In genomic region chr1:91885716-91886506, GRCh38 we compare ENCODE assay signal across 8 cellular contexts. TPM values are rescaled to one million over a fixed set of nuclear protein-coding genes. Genes with fewer than 3 reads are reported as not detected.
DNase-seq lines count a peak whose midpoint lies in the region; ATAC-seq and TF ChIP-seq lines count a peak whose summit lies in the region.

TGFBR3 (minus strand) TSS chr1:91886151; CDS start chr1:91861531, 24,620 bp downstream.

- no peaks in the 10 kb centered on the region for H3K4me1 ChIP-seq in aorta (ENCODE audit: control insufficient read depth in 1 of 2, insufficient read depth in 2 of 2, low read length in 2 of 2)

- TF ChIP-seq CTCF in HFF-Myc (IDR thresholded peaks at IDR 0.05; ENCODE audit: low read depth, low read length, missing control alignments) (peak; percentile 44), astrocyte of the cerebellum (IDR thresholded peaks at IDR 0.05; ENCODE audit: low read depth, low read length, missing control alignments) (peak; percentile 40)

- 0 to 1% methylated on average over 65 to 92 of the region's 92 CpGs for WGBS in aorta, 2 donors

- in situ Hi-C loops in astrocyte of the cerebellum (cut with HindIII; ENCODE audit: low sequenced_read_pairs) = no loop called here

- intact Hi-C loops in aorta (cut with DNase I) = loop anchor here (5.0 kb wide), 3 partner anchors 144 to 194 kb away; no protein-coding TSS in a partner anchor

- H3K27me3 ChIP-seq in aorta (ENCODE audit: control insufficient read depth in 1 of 2, insufficient read depth in 2 of 2, low read length in 1 of 2) = no peaks in the 10 kb centered on the region

- ATAC-seq in aorta (ENCODE audit: low FRiP score) = peak; percentile 97

- H3K36me3 ChIP-seq in aorta (ENCODE audit: control insufficient read depth in 1 of 2, insufficient read depth in 2 of 2, low read length in 1 of 2) = no peaks in the 10 kb centered on the region

- H3K4me3 ChIP-seq in GM08714 (ENCODE audit: low read length) (peak within 1 kb of the TSS; percentile 69), HFF-Myc (replicated peaks; ENCODE audit: low read depth, low read length) (peak within 1 kb of the TSS; percentile 81), astrocyte of the cerebellum (ENCODE audit: low read depth, low read length) (peak within 1 kb of the TSS; percentile 74), aorta (ENCODE audit: low read length in 2 of 2) (peak within 1 kb of the TSS; percentile 74 to 87)

- H3K9me3 ChIP-seq in aorta (ENCODE audit: control insufficient read depth, low read length) = no peaks in the 10 kb centered on the region

- peak within 1 kb of the TSS; percentile 5 to 84 for H3K27ac ChIP-seq in aorta (ENCODE audit: low read depth in 1 of 2, low read length in 2 of 2)

- no peak for DNase-seq in HFF-Myc (ENCODE audit: extremely low read depth, low read depth)
- DNase-seq in NCI-H1092 treated with DMSO at 0.1 percent for 48 hours (lab: John Stamatoyannopoulos, UW) = peak; percentile 78
- DNase-seq in T-helper 22 cell (ENCODE audit: low read depth) = peak; percentile 74
- DNase-seq in astrocyte of the cerebellum (ENCODE audit: low read depth) = peak; percentile 55
- DNase-seq in hippocampal formation (lab: John Stamatoyannopoulos, UW) = peak; percentile 77 to 85
- peak; percentile 96 for DNase-seq in retina
- peak; percentile 93 to 97 for DNase-seq in aorta

RNA-seq across cellular contexts. Expression of gene TGFBR3, which starts in this region (rescaled TPM):
- 10 to 100 TPM; 50.6 to 81.5 TPM for total RNA-seq in aorta
- polyA plus RNA-seq in aorta = 10 to 100 TPM in 1 of 2 donors, 1 to 10 TPM in 1; 3.6 to 16.2 TPM
